In genomic region chr10:95346715-95347401, GRCh38 we compare ENCODE assay signal across 16 cellular contexts. TPM values are rescaled to one million over a fixed set of nuclear protein-coding genes. Genes with fewer than 3 reads are reported as not detected.
DNase-seq lines count a peak whose midpoint lies in the region; ATAC-seq, FAIRE-seq and TF ChIP-seq lines count a peak whose summit lies in the region.
"Had no signal": no experiment of that assay in that cellular context is flagged by ENCODE, and none has a peak within 500 bp of the region (broad histone marks: within the 10 kb centered on the region; RNA-seq: fewer than 3 reads in every experiment).

No MANE protein-coding gene starts in this region.

- no peaks in the 10 kb centered on the region for H3K9me1 ChIP-seq in endothelial cell of umbilical vein (replicated peaks; ENCODE audit: control insufficient read depth, extremely low read depth, insufficient read depth, low read length)

- DNase-seq in Calu3 (peak; percentile 29), NT2/D1 (ENCODE audit: low read depth, low spot score) (peak; percentile 52), endothelial cell of umbilical vein (ENCODE audit: low read depth, low spot score) (peak; percentile 23), mesothelial cell of epicardium (ENCODE audit: low spot score in 2 of 2, unreplicated experiment in 2 of 2) (no peak), testis (no peak), HK-2 (ENCODE audit: unreplicated experiment) (no peak)
- DNase-seq: activated CD4-positive, alpha-beta T cell treated with anti-CD3 and anti-CD28 coated beads, Interleukin-2, amount 10 ng/mL, durations not matched to agents 24 days and 14 days; activated T-cell treated with anti-CD3 and anti-CD28 coated beads, Interleukin-2, amount 50 U/mL, for 4 hours; AML-193; colonic mucosa; KG1; NCI-H1694; NCI-H526 treated with DMSO at 0.1 percent for 48 hours; Right ventricle myocardium superior had no signal

- H3K27ac ChIP-seq in endothelial cell of umbilical vein (ENCODE audit: insufficient read depth, low read depth, low read length) = no peak overlapping the region
- H3K27ac ChIP-seq in testis = no peak overlapping the region
- H3K27ac ChIP-seq: colonic mucosa had no signal

- no peak overlapping the region for H2AFZ ChIP-seq in endothelial cell of umbilical vein (ENCODE audit: low read depth, low read length)

- H3K27ac Mint-ChIP-seq in Calu3 (ENCODE audit: unreplicated experiment) = peak overlapping the region; percentile 38
- peak overlapping the region; percentile 61 for H3K27ac Mint-ChIP-seq in mesothelial cell of epicardium
- H3K27ac Mint-ChIP-seq: activated CD4-positive, alpha-beta T cell treated with anti-CD3 and anti-CD28 coated beads, Interleukin-2, amount 10 ng/mL, durations not matched to agents 24 days and 14 days had no signal

- H3K9me3 ChIP-seq in NT2/D1 (ENCODE audit: insufficient read depth, low read length) (no peaks in the 10 kb centered on the region), endothelial cell of umbilical vein (replicated peaks; ENCODE audit: control insufficient read depth, insufficient read depth, low read length) (no peaks in the 10 kb centered on the region), testis (no peaks in the 10 kb centered on the region)
- H3K9me3 ChIP-seq: colonic mucosa had no signal

- WGBS in testis, 2 donors = 71 to 83% methylated on average over 2 of the region's 2 CpGs

- H3K27me3 ChIP-seq in NT2/D1 (ENCODE audit: insufficient read depth, insufficient read length) (no peaks in the 10 kb centered on the region), endothelial cell of umbilical vein (ENCODE audit: control insufficient read depth in 2 of 2, insufficient read depth in 2 of 2, low read length in 2 of 2) (no peaks in the 10 kb centered on the region), testis (no peaks in the 10 kb centered on the region)
- H3K27me3 ChIP-seq: colonic mucosa had no signal

- H3K9me3 Mint-ChIP-seq in Calu3 (ENCODE audit: low read depth, unreplicated experiment) (no peaks in the 10 kb centered on the region), mesothelial cell of epicardium (no peaks in the 10 kb centered on the region)
- H3K9me3 Mint-ChIP-seq: activated CD4-positive, alpha-beta T cell treated with anti-CD3 and anti-CD28 coated beads, Interleukin-2, amount 10 ng/mL, durations not matched to agents 24 days and 14 days; activated T-cell treated with anti-CD3 and anti-CD28 coated beads, Interleukin-2, amount 50 U/mL, for 4 hours had no signal

- dilution Hi-C loops in endothelial cell of umbilical vein (cut with MboI; ENCODE audit: extremely low pct_ligation_motif_present, low sequenced_read_pairs) = no loop called here

- no peaks in the 10 kb centered on the region for H3K4me1 ChIP-seq in NT2/D1 (ENCODE audit: insufficient read depth, insufficient read length)
- H3K4me1 ChIP-seq in endothelial cell of umbilical vein (ENCODE audit: control insufficient read depth, extremely low read depth, insufficient read depth, low read length) = peaks cover 2% of the 10 kb centered on the region
- H3K4me1 ChIP-seq in testis = no peaks in the 10 kb centered on the region
- H3K4me1 ChIP-seq: colonic mucosa had no signal

- H3K36me3 ChIP-seq in NT2/D1 (ENCODE audit: insufficient read depth, insufficient read length, low read length) (no peaks in the 10 kb centered on the region), endothelial cell of umbilical vein (ENCODE audit: control insufficient read depth in 2 of 2, extremely low read depth in 1 of 2, insufficient read depth in 2 of 2, low read length in 2 of 2) (no peaks in the 10 kb centered on the region), testis (ENCODE audit: low read depth, missing control alignments) (no peaks in the 10 kb centered on the region)
- H3K36me3 ChIP-seq: colonic mucosa had no signal

- POLR2A ChIA-PET in endothelial cell of umbilical vein (lab: Charles Lee) = no interaction called here

- H3K4me3 Mint-ChIP-seq in Calu3 (ENCODE audit: low read depth, unreplicated experiment) (no peak overlapping the region), mesothelial cell of epicardium (no peak overlapping the region)
- H3K4me3 Mint-ChIP-seq: activated CD4-positive, alpha-beta T cell treated with anti-CD3 and anti-CD28 coated beads, Interleukin-2, amount 10 ng/mL, durations not matched to agents 24 days and 14 days; activated T-cell treated with anti-CD3 and anti-CD28 coated beads, Interleukin-2, amount 50 U/mL, for 4 hours had no signal

- TF ChIP-seq CTCF in Calu3 (IDR thresholded peaks at IDR 0.05; ENCODE audit: unreplicated experiment) (no peak), endothelial cell of umbilical vein (IDR thresholded peaks at IDR 0.05; ENCODE audit: extremely low read depth in 1 of 2, insufficient read depth in 1 of 2, low read depth in 1 of 2, low read length in 2 of 2) (no peak), mesothelial cell of epicardium (IDR thresholded peaks at IDR 0.05; ENCODE audit: unreplicated experiment) (no peak), testis (IDR thresholded peaks at IDR 0.05) (no peak)

- intact Hi-C loops in Calu3 (cut with micrococcal nuclease; ENCODE audit: unreplicated experiment) (loop anchor here (5.0 kb wide), 1 partner anchor 40 kb away; no protein-coding TSS in a partner anchor), endothelial cell of umbilical vein (cut with micrococcal nuclease) (no loop called here), testis (cut with DNase I; ENCODE audit: low total_unique reads) (no loop called here)

- no peaks in the 10 kb centered on the region for H3K27me3 Mint-ChIP-seq in Calu3 (ENCODE audit: unreplicated experiment)
- H3K27me3 Mint-ChIP-seq in mesothelial cell of epicardium (ENCODE audit: low read depth) = no peaks in the 10 kb centered on the region

- no peaks in the 10 kb centered on the region for H3K79me2 ChIP-seq in endothelial cell of umbilical vein (ENCODE audit: control insufficient read depth, insufficient read depth, low read length)

- H3K4me2 ChIP-seq in endothelial cell of umbilical vein (ENCODE audit: insufficient read depth, low read length) = no peak overlapping the region

- H3K9ac ChIP-seq in NT2/D1 (ENCODE audit: insufficient read length, low read depth) (no peak overlapping the region), endothelial cell of umbilical vein (replicated peaks; ENCODE audit: extremely low read depth, insufficient read depth, low read length) (no peak overlapping the region)

- H3K36me3 Mint-ChIP-seq in Calu3 (ENCODE audit: insufficient read depth, unreplicated experiment) (no peaks in the 10 kb centered on the region), mesothelial cell of epicardium (no peaks in the 10 kb centered on the region)

- ATAC-seq in GM18511 (IDR thresholded peaks at IDR 0.05; ENCODE audit: unreplicated experiment) (no peak), GM18520 (IDR thresholded peaks at IDR 0.05; ENCODE audit: unreplicated experiment) (no peak)
- ATAC-seq: activated T-cell treated with anti-CD3 and anti-CD28 coated beads, Interleukin-2, amount 50 U/mL, for 4 hours had no signal

- FAIRE-seq in endothelial cell of umbilical vein (lab: Jason Lieb, UNC) = no peak

- H3K4me3 ChIP-seq in NT2/D1 (ENCODE audit: insufficient read length, low read depth) (no peak overlapping the region), endothelial cell of umbilical vein (replicated peaks in 1 of 3; ENCODE audit: insufficient read depth in 1 of 3, low read depth in 1 of 3, low read length in 3 of 3) (no peak overlapping the region), testis (no peak overlapping the region)
- H3K4me3 ChIP-seq: colonic mucosa had no signal

- TF ChIP-seq POLR2A in endothelial cell of umbilical vein (IDR thresholded peaks at IDR 0.05; ENCODE audit: low read depth, low read length) (no peak), testis (IDR thresholded peaks at IDR 0.05) (no peak)

- no TSS peak for BruUV-seq in Calu3 (replicated peaks; lab: Mats Ljungman, UMichigan)
- no TSS peak for BruUV-seq in endothelial cell of umbilical vein (replicated peaks; lab: Mats Ljungman, UMichigan)

- CTCF ChIA-PET in Calu3 (lab: Charles Lee) = interaction anchor here (1.0 kb wide), 1 partner anchor 38 kb away, joined by 4 read pairs; no protein-coding TSS in a partner anchor
- CTCF ChIA-PET in endothelial cell of umbilical vein (lab: Charles Lee) = interaction anchor here (0.8 to 3.4 kb wide), 4 partner anchors 12 to 103 kb away, joined by 3 to 11 read pairs (median 4); no protein-coding TSS in a partner anchor

- H3K4me1 Mint-ChIP-seq in Calu3 (ENCODE audit: low read depth, unreplicated experiment) = peaks cover 13% of the 10 kb centered on the region
- peaks cover 27% of the 10 kb centered on the region for H3K4me1 Mint-ChIP-seq in mesothelial cell of epicardium
- H3K4me1 Mint-ChIP-seq: activated CD4-positive, alpha-beta T cell treated with anti-CD3 and anti-CD28 coated beads, Interleukin-2, amount 10 ng/mL, durations not matched to agents 24 days and 14 days had no signal

- no peaks in the 10 kb centered on the region for H4K20me1 ChIP-seq in endothelial cell of umbilical vein (replicated peaks; ENCODE audit: control insufficient read depth, extremely low read depth, insufficient read depth, low read length)

TF ChIP-seq in endothelial cell of umbilical vein, 7 proteins besides CTCF, POLR2A, EP300 and RAD21:
- TF ChIP-seq GATA2 (IDR thresholded peaks at IDR 0.05; ENCODE audit: insufficient read depth, insufficient read length, low read depth, low read length) (no peak), FOS (IDR thresholded peaks at IDR 0.05; ENCODE audit: borderline replicate concordance, insufficient read depth, low read length) (no peak), JUN (IDR thresholded peaks at IDR 0.05; ENCODE audit: borderline replicate concordance, insufficient read depth, insufficient read length, low read depth) (no peak)

RNA-seq across cellular contexts. Expression of gene PDLIM1, which starts 56.1 kb away (rescaled TPM):
- 49.7 and 50.2 TPM in 2 replicates for total RNA-seq in Calu3 (2022)
- total RNA-seq in endothelial cell of umbilical vein = 70.4 and 122 TPM in 2 replicates
- polyA plus RNA-seq in endothelial cell of umbilical vein = 84.8 and 91.1 TPM in 2 replicates
- 102 and 105 TPM in 2 replicates for polyA plus RNA-seq in endothelial cell of umbilical vein (2011; cell fraction: cytosol; rRNA removed)
- polyA plus RNA-seq in endothelial cell of umbilical vein (2011; cell fraction: nucleus; rRNA removed) = 49.1 and 58.9 TPM in 2 replicates
- 192 and 244 TPM in 2 replicates for polyA plus RNA-seq in endothelial cell of umbilical vein (2012)
- 67.0 and 86.1 TPM in 2 replicates for polyA minus RNA-seq in endothelial cell of umbilical vein
- 12.6 TPM for polyA minus RNA-seq in endothelial cell of umbilical vein (2011; cell fraction: cytosol; rRNA and poly(A)+ RNA removed)
- polyA minus RNA-seq in endothelial cell of umbilical vein (2011; cell fraction: nucleus; rRNA and poly(A)+ RNA removed) = 32.6 and 32.8 TPM in 2 replicates
- 121 to 131 TPM (median 122 TPM) in 3 replicates for total RNA-seq in mesothelial cell of epicardium
- 10 to 100 TPM; 14.9 to 23.5 TPM for total RNA-seq in testis
- polyA plus RNA-seq in testis (ENCODE audit: insufficient read depth, low read depth, low replicate concordance) = 64.3 TPM

Comparison
In these comparisons a context has a peak if more than half of its experiments do, and no peak if none do; other contexts are left out.
1. DNase-seq: peak in Calu3 (single experiment), NT2/D1 (single experiment) and endothelial cell of umbilical vein (single experiment); none in mesothelial cell of epicardium (0 of 2), testis (single experiment) and HK-2 (single experiment).